In the genomic region with DNA sequence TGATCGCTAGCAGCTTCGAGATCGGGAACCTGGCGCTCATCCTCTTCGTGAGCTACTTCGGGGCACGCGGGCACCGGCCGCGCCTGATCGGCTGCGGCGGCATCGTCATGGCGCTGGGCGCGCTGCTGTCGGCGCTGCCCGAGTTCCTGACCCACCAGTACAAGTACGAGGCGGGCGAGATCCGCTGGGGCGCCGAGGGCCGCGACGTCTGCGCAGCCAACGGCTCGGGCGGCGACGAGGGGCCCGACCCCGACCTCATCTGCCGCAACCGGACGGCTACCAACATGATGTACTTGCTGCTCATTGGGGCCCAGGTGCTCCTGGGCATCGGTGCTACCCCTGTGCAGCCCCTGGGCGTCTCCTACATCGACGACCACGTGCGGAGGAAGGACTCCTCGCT, we compare ENCODE assay signal across 22 cellular contexts.
"Had no signal": no experiment of that assay in that cellular context is flagged by ENCODE, and none has a peak within 500 bp of the region (broad histone marks: within the 10 kb centered on the region; RNA-seq: fewer than 3 reads in every experiment).

No MANE protein-coding gene starts in this region.

- H3K27ac ChIP-seq: body of pancreas, heart right ventricle, upper lobe of left lung had no signal

- H3K36me3 Mint-ChIP-seq: memory B cell, naive B cell, WTC11 had no signal

- H3K27ac Mint-ChIP-seq: activated naive CD4-positive, alpha-beta T cell treated with anti-CD3 and anti-CD28 coated beads, Interleukin-2, amount 50 U/mL, for 24 hours; memory B cell; stimulated activated naive B cell treated with anti-CD40 and anti-IgM and Interleukin-4, amounts not matched to agents 10 μg/mL and 1 μg/mL and 100 μg/mL, for 72 hours; WTC11 had no signal

- ATAC-seq: body of pancreas; heart right ventricle; sciatic nerve; stimulated activated naive B cell treated with anti-CD40 and anti-IgM and Interleukin-4, amounts not matched to agents 10 μg/mL and 1 μg/mL and 100 μg/mL, for 72 hours had no signal

- H3K4me1 Mint-ChIP-seq: memory B cell had no signal

- H3K4me3 Mint-ChIP-seq: activated naive CD4-positive, alpha-beta T cell treated with anti-CD3 and anti-CD28 coated beads, Interleukin-2, amount 50 U/mL, for 24 hours; memory B cell; naive B cell; neural crest cell; stimulated activated naive B cell treated with anti-CD40 and anti-IgM and Interleukin-4, amounts not matched to agents 10 μg/mL and 1 μg/mL and 100 μg/mL, for 72 hours; WTC11 had no signal

- H3K4me3 ChIP-seq: body of pancreas, heart right ventricle, upper lobe of left lung had no signal

- H3K27me3 Mint-ChIP-seq: activated naive CD4-positive, alpha-beta T cell treated with anti-CD3 and anti-CD28 coated beads, Interleukin-2, amount 50 U/mL, for 24 hours; memory B cell; naive B cell; stimulated activated naive B cell treated with anti-CD40 and anti-IgM and Interleukin-4, amounts not matched to agents 10 μg/mL and 1 μg/mL and 100 μg/mL, for 72 hours had no signal

- H3K27me3 ChIP-seq: body of pancreas, heart right ventricle, upper lobe of left lung had no signal

- H3K9me3 ChIP-seq: body of pancreas, heart right ventricle, upper lobe of left lung had no signal

- DNase-seq: activated gamma-delta T cell treated with Interleukin-2 at 50 U/mL for 16 hours; activated T-cell treated with anti-CD3 and anti-CD28 coated beads, Interleukin-2, amount 50 U/mL, for 1 hour; anterior cingulate cortex; body of pancreas; dermis blood vessel endothelial cell; effector CD8-positive, alpha-beta T cell; erythroblast; foreskin fibroblast; heart right ventricle; islet precursor cell; naive B cell; posterior cingulate gyrus; small intestine; stimulated activated CD4-positive, alpha-beta T cell treated with anti-CD3 and anti-CD28 coated beads, Interleukin-15, amount 100 ng/mL, for 24 hours; stimulated activated naive B cell treated with anti-CD40 and anti-IgM and Interleukin-4, amounts not matched to agents 10 μg/mL and 1 μg/mL and 100 μg/mL, for 72 hours; T1000 had no signal

- H3K9me3 Mint-ChIP-seq: activated naive CD4-positive, alpha-beta T cell treated with anti-CD3 and anti-CD28 coated beads, Interleukin-2, amount 50 U/mL, for 24 hours; memory B cell; neural crest cell; WTC11 had no signal
